8 cellular contexts compared by ENCODE assay signal in genomic region chrX:53684415-53685192, GRCh38. TPM values are rescaled to one million over a fixed set of nuclear protein-coding genes. Genes with fewer than 3 reads are reported as not detected.
DNase-seq lines count a peak whose midpoint lies in the region; ATAC-seq, FAIRE-seq and TF ChIP-seq lines count a peak whose summit lies in the region.

No MANE protein-coding gene starts in this region.

- no peak overlapping the region for H4K5ac ChIP-seq in mesendoderm (ENCODE audit: low read length)

- DNase-seq in NCI-H82 (lab: John Stamatoyannopoulos, UW) (peak; percentile 54), NCI-H82 treated with DMSO at 0.1 percent for 48 hours (lab: John Stamatoyannopoulos, UW; ENCODE audit: unreplicated experiment) (no peak), GM12878 (ENCODE audit: low read depth, low spot score) (no peak), mesendoderm (peak; percentile 9), cerebellar cortex (ENCODE audit: low spot score) (no peak)

- no peak overlapping the region for H2BK120ac ChIP-seq in mesendoderm (ENCODE audit: low read depth, low read length)

- WGBS in GM12878 (ENCODE audit: insufficient coverage, insufficient replicate concordance, low lambda C conversion rate, missing lambda C conversion rate), result 32% methylated on average over 18 of the region's 18 CpGs
- WGBS in mesendoderm (ENCODE audit: extremely low coverage, insufficient coverage, low lambda C conversion rate), result no CpG with 5 or more reads among the region's 18 CpGs

- no peaks in the 10 kb centered on the region for H3K79me1 ChIP-seq in mesendoderm (ENCODE audit: low read length)

- H3K79me2 ChIP-seq in GM12878 (ENCODE audit: control insufficient read depth, insufficient read depth, low read length), result peaks cover 54% of the 10 kb centered on the region
- peaks cover 36% of the 10 kb centered on the region for H3K79me2 ChIP-seq in mesendoderm (ENCODE audit: control insufficient read depth, insufficient read depth, low read length)

- H3K4me2 ChIP-seq in GM12878 (ENCODE audit: control insufficient read depth, insufficient read depth) (peak overlapping the region; percentile 61), mesendoderm (ENCODE audit: low read length) (peak overlapping the region; percentile 25)

- H3K27ac ChIP-seq in GM12878 (ENCODE audit: control insufficient read depth, insufficient read depth), result peak overlapping the region; percentile 75
- peak overlapping the region; percentile 55 for H3K27ac ChIP-seq in mesendoderm (ENCODE audit: low read depth, low read length)

- no peak overlapping the region for H2BK5ac ChIP-seq in mesendoderm (ENCODE audit: low read length)

- TF ChIP-seq CTCF in GM12878 (IDR thresholded peaks at IDR 0.05 in 2 of 3, conservative IDR thresholded peaks at IDR 0.05 in 1 of 3; ENCODE audit: control insufficient read depth in 2 of 3, extremely low read depth in 1 of 3, insufficient read depth in 1 of 3, low read depth in 3 of 3, low read length in 3 of 3), result no peak

- intact Hi-C loops in GM12878 (cut with micrococcal nuclease; ENCODE audit: unreplicated experiment), result loop anchor here (1.0 to 5.0 kb wide), 3 partner anchors 30 to 358 kb away; partner anchors contain the start of gene PHF8

- H3K4me1 ChIP-seq in GM12878 (ENCODE audit: control insufficient read depth, insufficient read depth, low read length) (no peaks in the 10 kb centered on the region), mesendoderm (ENCODE audit: control insufficient read depth, low read depth, low read length) (no peaks in the 10 kb centered on the region)

- no peak overlapping the region for H3K4ac ChIP-seq in mesendoderm (ENCODE audit: low read depth, low read length)

- TF ChIP-seq EP300 in Ishikawa (IDR thresholded peaks at IDR 0.05; ENCODE audit: borderline replicate concordance) (no peak), GM12878 (IDR thresholded peaks at IDR 0.05; ENCODE audit: borderline replicate concordance in 1 of 2, control insufficient read depth in 1 of 2, low read depth in 2 of 2, low read length in 2 of 2) (no peak)

- POLR2A ChIA-PET in GM12878 (lab: Charles Lee), result interaction anchor here (0.5 to 7.4 kb wide), 14 partner anchors 10 to 1315 kb away, joined by 3 to 133 read pairs (median 4); partner anchors contain the start of genes PHF8 and RIBC1

- TF ChIP-seq POLR2A in GM12878 (IDR thresholded peaks at IDR 0.05; ENCODE audit: low read depth, low read length), result no peak

- H2BK15ac ChIP-seq in mesendoderm (replicated peaks; ENCODE audit: low read depth), result no peak overlapping the region

- H2AFZ ChIP-seq in GM12878 (ENCODE audit: control insufficient read depth, low read depth, low read length), result no peak overlapping the region

- no peak for FAIRE-seq in GM12878 (lab: Jason Lieb, UNC)

- SMC1A ChIA-PET in GM12878 (lab: Charles Lee; ENCODE audit: uncharacterized antibody, unreplicated experiment), result interaction anchor here (0.8 to 4.2 kb wide), 9 partner anchors 10 to 148 kb away, joined by 3 to 75 read pairs (median 6); no protein-coding TSS in a partner anchor

- H3K9me3 ChIP-seq in GM12878 (replicated peaks; ENCODE audit: control insufficient read depth, insufficient read depth, low read length), result no peaks in the 10 kb centered on the region; the same call in 2 of the 3 replicates

- CTCF ChIA-PET in GM12878 (lab: Yijun Ruan, JAX), result interaction anchor here (0.6 to 4.7 kb wide), 6 partner anchors 19 to 202 kb away, joined by 3 to 28 read pairs (median 6); no protein-coding TSS in a partner anchor

- H3K18ac ChIP-seq in mesendoderm (ENCODE audit: low read length), result no peak overlapping the region

- no peak overlapping the region for H4K8ac ChIP-seq in mesendoderm (ENCODE audit: low read depth, low read length)

- H3K4me3 ChIP-seq in GM12878 (peak overlapping the region; percentile 59), mesendoderm (ENCODE audit: low read length) (peak overlapping the region; percentile 29)

- ATAC-seq in GM12878, result peak; percentile 73
- no peak for ATAC-seq in GM19455 (IDR thresholded peaks at IDR 0.05; ENCODE audit: unreplicated experiment)
- ATAC-seq in GM21786 (IDR thresholded peaks at IDR 0.05; ENCODE audit: unreplicated experiment), result no peak

- in situ Hi-C loops in GM12878 (cut with MboI), result loop anchor here (5.0 kb wide), 1 partner anchor 143 kb away; no protein-coding TSS in a partner anchor

- H3K9ac ChIP-seq in GM12878 (ENCODE audit: control insufficient read depth, insufficient read depth, low read length), result peak overlapping the region; percentile 76
- peak overlapping the region; percentile 77 for H3K9ac ChIP-seq in mesendoderm (ENCODE audit: low read length)

- TSS peak; percentile 85 for BruUV-seq in GM12878 (replicated peaks; lab: Mats Ljungman, UMichigan)

- H3K23ac ChIP-seq in mesendoderm (ENCODE audit: low read length), result no peak overlapping the region

- RAD21 ChIA-PET in GM12878 (lab: Charles Lee; ENCODE audit: unreplicated experiment), result interaction anchor here (0.7 to 2.8 kb wide), 11 partner anchors 10 to 955 kb away, joined by 3 to 38 read pairs (median 4); no protein-coding TSS in a partner anchor

- H3K56ac ChIP-seq in mesendoderm (ENCODE audit: low read length), result peak overlapping the region; percentile 84

- H4K20me1 ChIP-seq in GM12878 (ENCODE audit: control insufficient read depth, insufficient read depth), result 0 out of 2 replicates have a peak, but pooled peaks cover 3% of the 10 kb centered on the region

- no peak overlapping the region for H2AK5ac ChIP-seq in mesendoderm (ENCODE audit: low read length)

- H3K27me3 ChIP-seq in GM12878 (replicated peaks in 1 of 2; ENCODE audit: control insufficient read depth in 2 of 2, insufficient read depth in 2 of 2, low read length in 1 of 2) (no peaks in the 10 kb centered on the region), mesendoderm (ENCODE audit: insufficient read depth, low read length, poor library complexity) (no peaks in the 10 kb centered on the region)

- no peaks in the 10 kb centered on the region; a peak in 1 of 4 replicates for H3K36me3 ChIP-seq in GM12878 (ENCODE audit: control insufficient read depth in 2 of 2, insufficient read depth in 2 of 2, low read length in 1 of 2)
- peaks cover 1% of the 10 kb centered on the region for H3K36me3 ChIP-seq in mesendoderm (ENCODE audit: control insufficient read depth, insufficient read depth, low read length)

- no peak for TF ChIP-seq RAD21 in Ishikawa (IDR thresholded peaks at IDR 0.05; ENCODE audit: low read depth)
- no peak for TF ChIP-seq RAD21 in GM12878 (IDR thresholded peaks at IDR 0.05; ENCODE audit: insufficient read depth, low read depth, low read length)

TF ChIP-seq in GM12878, 131 proteins besides CTCF, POLR2A, EP300 and RAD21 (continues in another document):
- TF ChIP-seq TBL1XR1 (IDR thresholded peaks at IDR 0.05; ENCODE audit: low read depth, low read length), result 0 out of 2 replicates have a peak, but pooled peaks have one; percentile 4
- TF ChIP-seq PML (IDR thresholded peaks at IDR 0.05; ENCODE audit: low read length), result 0 out of 2 replicates have a peak, but pooled peaks have one; percentile 4
- no peak for TF ChIP-seq PRDM15 (CRISPR knock-in tag; IDR thresholded peaks at IDR 0.05)
- TF ChIP-seq TCF7 (IDR thresholded peaks at IDR 0.05; ENCODE audit: borderline replicate concordance), result no peak

RNA-seq across cellular contexts. Expression of gene HUWE1, which starts 1.9 kb away (rescaled TPM):
- 335 and 348 TPM in 2 replicates for total RNA-seq in GM12878 (2013; cell fraction: nucleolus; rRNA removed)
- total RNA-seq in GM12878 (2014; rRNA removed) (99.9 and 104 TPM in 2 replicates), GM12878 (2014; rRNA removed; fragmentation: Illumina TruSeq; extraction: Trizol) (96.6 and 101 TPM in 2 replicates), GM12878 (2021) (269 and 280 TPM in 2 replicates)
- 73.9 TPM for polyA plus RNA-seq in GM12878 (2011; ENCODE audit: low read depth)
- polyA plus RNA-seq in GM12878 (2011; rRNA removed) (100 and 136 TPM in 2 replicates), GM12878 (2014; fragmentation: Illumina TruSeq; extraction: Trizol) (149 TPM in 2 replicates), GM12878 (2014; fragmentation: Nextera tagmentation; extraction: Ambion mirVana) (10 to 100 TPM; 35.9 to 39.0 TPM), GM12878 (2014; rRNA removed) (114 and 125 TPM in 2 replicates), GM12878 (2016; fragmentation: Nextera tagmentation; extraction: Ambion mirVana) (10 to 100 TPM; 52.5 to 57.3 TPM)
- 108 and 146 TPM in 2 replicates for polyA plus RNA-seq in GM12878 (2011; cell fraction: cytosol; rRNA removed)
- polyA plus RNA-seq in GM12878 (2011; cell fraction: nucleus; rRNA removed), result 286 and 327 TPM in 2 replicates
- polyA plus RNA-seq in GM12878 (2012), result 90.8 and 92.9 TPM in 2 replicates
- polyA minus RNA-seq in GM12878 (2011; rRNA and poly(A)+ RNA removed), result 383 and 668 TPM in 2 replicates
- polyA minus RNA-seq in GM12878 (2011; cell fraction: cytosol; rRNA and poly(A)+ RNA removed), result 147 and 181 TPM in 2 replicates
- 139 and 215 TPM in 2 replicates for polyA minus RNA-seq in GM12878 (2011; cell fraction: nucleus; rRNA and poly(A)+ RNA removed)
- 48.4 TPM for polyA plus RNA-seq in mesendoderm (2013, experiment 1 of 2)
- polyA plus RNA-seq in mesendoderm (2013, experiment 2 of 2), result 44.3 TPM

Comparison
In these comparisons a context has a peak if more than half of its experiments do, and no peak if none do; other contexts are left out.
1. DNase-seq: peak in NCI-H82 (single experiment) and mesendoderm (single experiment); none in NCI-H82 treated with DMSO at 0.1 percent for 48 hours (single experiment), GM12878 (single experiment) and cerebellar cortex (single experiment).